In genomic region chr12:120764766-120765165, GRCh38 we compare ENCODE assay signal across 19 cellular contexts. TPM values are rescaled to one million over a fixed set of nuclear protein-coding genes. Genes with fewer than 3 reads are reported as not detected.
A peak's percentile ranks its signal among the peaks of the same experiment; 100 is the strongest.
DNase-seq lines count a peak whose midpoint lies in the region; ATAC-seq and TF ChIP-seq lines count a peak whose summit lies in the region.
"Had no signal": no experiment of that assay in that cellular context is flagged by ENCODE, and none has a peak within 500 bp of the region (broad histone marks: within the 10 kb centered on the region; RNA-seq: fewer than 3 reads in every experiment).

No MANE protein-coding gene starts in this region.

- H4K20me1 ChIP-seq in OCI-LY7 (ENCODE audit: insufficient read depth, low read length) = no peaks in the 10 kb centered on the region

- H3K79me2 ChIP-seq in OCI-LY7 (ENCODE audit: insufficient read depth, low read depth, low read length) = no peaks in the 10 kb centered on the region

- H3K27ac ChIP-seq in OCI-LY7 (ENCODE audit: low read depth, low read length, poor library complexity, severe bottlenecking) (peak overlapping the region; percentile 90), gastrocnemius medialis (peak overlapping the region; percentile 17 to 43 (median 34))
- H3K27ac ChIP-seq: A549, C4-2B had no signal

- H3K4me3 ChIP-seq in OCI-LY7 (ENCODE audit: low read depth, low read length, poor library complexity, severe bottlenecking) (no peak overlapping the region), fibroblast of villous mesenchyme (ENCODE audit: low read depth, low read length) (no peak overlapping the region), gastrocnemius medialis (no peak overlapping the region)
- H3K4me3 ChIP-seq: A549 had no signal

- TF ChIP-seq POLR2A in gastrocnemius medialis (IDR thresholded peaks at IDR 0.05) = no peak

- BruUV-seq in OCI-LY7 (replicated peaks; lab: Mats Ljungman, UMichigan) = no TSS peak

- H3K9me3 ChIP-seq in OCI-LY7 (ENCODE audit: low read length) (no peaks in the 10 kb centered on the region), gastrocnemius medialis (no peaks in the 10 kb centered on the region)
- H3K9me3 ChIP-seq: A549, BE2C had no signal

- H3K4me1 ChIP-seq in OCI-LY7 (ENCODE audit: insufficient read depth, low read length, poor library complexity, severe bottlenecking) (peaks cover 62% of the 10 kb centered on the region), gastrocnemius medialis (peaks cover 26% of the 10 kb centered on the region in 2 donors)
- H3K4me1 ChIP-seq: A549 had no signal

- in situ Hi-C loops in gastrocnemius medialis (cut with MboI; ENCODE audit: low sequenced_read_pairs in 4 of 4) = no loop called here

- CTCF ChIA-PET in OCI-LY7 (lab: Charles Lee; ENCODE audit: unreplicated experiment) = interaction anchor here (1.5 kb wide), 1 partner anchor 182 kb away, joined by 3 read pairs; no protein-coding TSS in a partner anchor

- no peak for ATAC-seq in gastrocnemius medialis
- ATAC-seq in GM21360 (IDR thresholded peaks at IDR 0.05; ENCODE audit: unreplicated experiment) = no peak
- ATAC-seq: A549; CD8-positive, alpha-beta T cell had no signal

- no peak overlapping the region for H2AFZ ChIP-seq in OCI-LY7 (ENCODE audit: low read length)

- H3K4me2 ChIP-seq in OCI-LY7 (ENCODE audit: low read length) = no peak overlapping the region
- H3K4me2 ChIP-seq: A549 had no signal

- no peaks in the 10 kb centered on the region for H3K9me2 ChIP-seq in OCI-LY7 (ENCODE audit: insufficient read depth, low read length)

- intact Hi-C loops in OCI-LY7 (cut with micrococcal nuclease; ENCODE audit: unreplicated experiment) (loop anchor here (10.0 kb wide), 1 partner anchor 140 kb away; the partner anchor contains the start of gene SPPL3), gastrocnemius medialis (cut with DNase I; ENCODE audit: low total_unique reads) (loop anchor here (5.0 kb wide), 2 partner anchors 77 to 1328 kb away; partner anchors contain the start of gene MLEC)

- TF ChIP-seq CTCF in OCI-LY7 (conservative IDR thresholded peaks at IDR 0.05; ENCODE audit: low read length) = no peak
- no peak for TF ChIP-seq CTCF in fibroblast of villous mesenchyme (IDR thresholded peaks at IDR 0.05; ENCODE audit: insufficient read depth, low read depth, low read length)
- TF ChIP-seq CTCF in gastrocnemius medialis (IDR thresholded peaks at IDR 0.05 in 4 of 5, conservative IDR thresholded peaks at IDR 0.05 in 1 of 5) = no peak

- POLR2A ChIA-PET in OCI-LY7 (lab: Charles Lee) = interaction anchor here (0.6 to 0.7 kb wide), 3 partner anchors 47 to 139 kb away, joined by 3 to 4 read pairs (median 3); no protein-coding TSS in a partner anchor

- no peaks in the 10 kb centered on the region for H3K27me3 ChIP-seq in gastrocnemius medialis
- H3K27me3 ChIP-seq: BE2C had no signal

- DNase-seq in OCI-LY7 (ENCODE audit: low spot score) (no peak), cerebellar cortex (ENCODE audit: low spot score) (peak; percentile 64), fibroblast of villous mesenchyme (ENCODE audit: low read depth) (peak; percentile 7), gastrocnemius medialis (no peak), kidney tubule cell (ENCODE audit: low spot score) (no peak), NOMO-1 treated with dmso at 0.1 percent for 144 hours (lab: John Stamatoyannopoulos, UW; ENCODE audit: unreplicated experiment) (no peak)
- DNase-seq in activated CD4-positive, alpha-beta T cell treated with anti-CD3 and anti-CD28 coated beads, Interleukin-2, amount 50 U/mL, for 48 hours = no peak
- DNase-seq: BE2C; CD8-positive, alpha-beta T cell; COR-L47; DMS153; DMS79 treated with DMSO at 0.1 percent for 48 hours; EL; GDM1; HCEC 1CT; HFFc6 had no signal

- H3K36me3 ChIP-seq in OCI-LY7 (ENCODE audit: insufficient read depth, low read length) (peaks cover 52% of the 10 kb centered on the region), gastrocnemius medialis (peaks cover 0 to 46% of the 10 kb centered on the region in 2 donors)

RNA-seq across cellular contexts. Expression of gene ACADS, which starts 39.1 kb away (rescaled TPM):
- 7.7 and 8.8 TPM in 2 replicates for total RNA-seq in OCI-LY7 (2014; rRNA removed; shearing (Covaris generic))
- 11.2 and 14.5 TPM in 2 replicates for total RNA-seq in OCI-LY7 (2022)
- total RNA-seq in fibroblast of villous mesenchyme = 6.9 and 9.7 TPM in 2 replicates
- 100 to 1,000 TPM; 166 to 224 (median 200) TPM for total RNA-seq in gastrocnemius medialis

RNA-seq across cellular contexts. Expression of gene UNC119B, which starts 54.5 kb away (rescaled TPM):
- total RNA-seq in OCI-LY7 (2014; rRNA removed; shearing (Covaris generic)) = 16.5 and 17.2 TPM in 2 replicates
- total RNA-seq in OCI-LY7 (2022) (24.6 and 27.4 TPM in 2 replicates), fibroblast of villous mesenchyme (18.7 and 25.0 TPM in 2 replicates), gastrocnemius medialis (1 to 10 TPM; 4.7 to 8.7 (median 7.8) TPM)

Comparison
In these comparisons a context has a peak if more than half of its experiments do, and no peak if none do; other contexts are left out.
1. DNase-seq: peak in cerebellar cortex (single experiment) and fibroblast of villous mesenchyme (single experiment); none in OCI-LY7 (single experiment), gastrocnemius medialis (0 of 2), kidney tubule cell (single experiment), NOMO-1 treated with dmso at 0.1 percent for 144 hours (single experiment) and activated CD4-positive, alpha-beta T cell treated with anti-CD3 and anti-CD28 coated beads, Interleukin-2, amount 50 U/mL, for 48 hours (0 of 2).
2. RNA of gene ACADS, which starts 39.1 kb away (total RNA-seq): 166 to 224 TPM in gastrocnemius medialis; 7.7 to 14.5 TPM in OCI-LY7 and 6.9 to 9.7 TPM in fibroblast of villous mesenchyme; every median in the first group is over 10 times any median in the second.